In the genomic region with DNA sequence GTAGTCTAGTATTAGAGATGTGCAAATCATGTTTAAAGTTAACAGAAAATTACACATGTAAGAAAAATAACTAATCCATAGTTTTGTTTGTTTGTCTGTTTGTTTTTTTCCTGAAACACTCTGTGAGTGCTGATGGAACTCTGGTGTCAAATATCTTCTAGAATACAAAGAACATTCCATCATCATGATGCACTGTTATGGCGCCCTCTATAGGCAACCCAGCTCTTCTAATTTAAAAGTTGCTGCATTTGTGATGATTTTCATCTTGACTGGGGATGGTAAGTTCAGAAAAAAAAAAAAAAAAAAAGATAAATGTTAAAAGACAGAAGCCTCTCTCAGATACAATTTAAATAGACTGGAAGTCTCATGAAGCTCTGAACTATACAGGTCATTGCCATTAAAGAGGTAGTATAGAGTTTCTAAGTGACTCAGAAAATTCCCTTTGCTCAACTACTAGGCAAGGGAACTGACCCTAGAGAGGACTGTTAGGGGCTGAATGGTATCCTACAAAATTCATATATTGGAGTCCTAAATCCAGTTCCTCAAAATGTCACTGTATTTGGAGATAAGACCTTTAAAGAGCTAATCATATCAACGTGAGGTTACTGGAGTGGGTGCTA, we compare ENCODE assay signal across 13 cellular contexts.
DNase-seq lines count a peak whose midpoint lies in the region; ATAC-seq, FAIRE-seq and TF ChIP-seq lines count a peak whose summit lies in the region.
"Had no signal": no experiment of that assay in that cellular context is flagged by ENCODE, and none has a peak within 500 bp of the region (broad histone marks: within the 10 kb centered on the region; RNA-seq: fewer than 3 reads in every experiment).

No MANE protein-coding gene starts in this region.

- intact Hi-C loops in posterior cingulate gyrus (cut with DNase I) (no loop called here), sciatic nerve (cut with DNase I) (no loop called here)

- ATAC-seq in sciatic nerve: no peak
- ATAC-seq: naive thymus-derived CD4-positive, alpha-beta T cell had no signal

- H3K4me3 ChIP-seq in astrocyte (ENCODE audit: insufficient read depth, low read depth, low read length): no peak overlapping the region

- no peak overlapping the region for H3K9ac ChIP-seq in astrocyte (ENCODE audit: low read length)

- no peaks in the 10 kb centered on the region for H3K36me3 ChIP-seq in astrocyte (ENCODE audit: insufficient read depth, low read length)

- FAIRE-seq in astrocyte (lab: Jason Lieb, UNC): no peak

- no peaks in the 10 kb centered on the region for H3K4me1 ChIP-seq in astrocyte (ENCODE audit: insufficient read depth, low read length)

- H3K9me3 Mint-ChIP-seq in astrocyte (ENCODE audit: unreplicated experiment): peaks cover 2% of the 10 kb centered on the region
- H3K9me3 Mint-ChIP-seq: activated B cell treated with CpG ODN at 0.5 μM for 24 hours; dendritic cell treated with granulocyte-macrophage colony-stimulating factor and Interleukin-4, amounts not matched to agents 40 ng/mL and 50 ng/mL, for 4 days had no signal

- H3K27me3 Mint-ChIP-seq in astrocyte (ENCODE audit: low read depth, unreplicated experiment): no peaks in the 10 kb centered on the region
- H3K27me3 Mint-ChIP-seq: activated B cell treated with CpG ODN at 0.5 μM for 24 hours; dendritic cell treated with granulocyte-macrophage colony-stimulating factor and Interleukin-4, amounts not matched to agents 40 ng/mL and 50 ng/mL, for 4 days; naive thymus-derived CD4-positive, alpha-beta T cell had no signal

- H2AFZ ChIP-seq in astrocyte (ENCODE audit: low read depth, low read length): no peak overlapping the region

- H3K79me2 ChIP-seq in astrocyte (ENCODE audit: insufficient read depth, low read length): no peaks in the 10 kb centered on the region

- no peak overlapping the region for H3K27ac ChIP-seq in astrocyte (ENCODE audit: low read depth, low read length)

- peak; percentile 27 for TF ChIP-seq CTCF in astrocyte (IDR thresholded peaks at IDR 0.05; ENCODE audit: insufficient read depth, low read depth, low read length)

- no peak overlapping the region for H3K27ac Mint-ChIP-seq in astrocyte (ENCODE audit: unreplicated experiment)
- H3K27ac Mint-ChIP-seq: activated B cell treated with CpG ODN at 0.5 μM for 24 hours; dendritic cell treated with granulocyte-macrophage colony-stimulating factor and Interleukin-4, amounts not matched to agents 40 ng/mL and 50 ng/mL, for 4 days; naive thymus-derived CD4-positive, alpha-beta T cell had no signal

- H4K20me1 ChIP-seq in astrocyte (ENCODE audit: insufficient read depth, low read length): no peaks in the 10 kb centered on the region

- no peaks in the 10 kb centered on the region for H3K27me3 ChIP-seq in astrocyte (ENCODE audit: insufficient read depth, low read length)

- no peak overlapping the region for H3K4me2 ChIP-seq in astrocyte (ENCODE audit: low read length)

- H3K4me3 Mint-ChIP-seq in astrocyte (ENCODE audit: unreplicated experiment): no peak overlapping the region
- H3K4me3 Mint-ChIP-seq: activated B cell treated with CpG ODN at 0.5 μM for 24 hours; dendritic cell treated with granulocyte-macrophage colony-stimulating factor and Interleukin-4, amounts not matched to agents 40 ng/mL and 50 ng/mL, for 4 days; naive thymus-derived CD4-positive, alpha-beta T cell had no signal

- no peaks in the 10 kb centered on the region for H3K9me3 ChIP-seq in astrocyte (ENCODE audit: insufficient read depth, low read depth, low read length)

- peak; percentile 9 to 24 for DNase-seq in AML-193 (lab: John Stamatoyannopoulos, UW)
- peak; percentile 41 for DNase-seq in HT1080 (ENCODE audit: low read depth)
- DNase-seq in astrocyte (ENCODE audit: low read depth): peak; percentile 3
- DNase-seq in iris pigment epithelial cell (ENCODE audit: low read depth): peak; percentile 53
- DNase-seq in posterior cingulate gyrus: no peak
- DNase-seq in NCI-H345 (lab: John Stamatoyannopoulos, UW): no peak
- no peak for DNase-seq in DMS79 (lab: John Stamatoyannopoulos, UW)
- DNase-seq in sciatic nerve (ENCODE audit: low spot score): no peak
- DNase-seq: activated B cell treated with CpG ODN at 0.5 μM for 24 hours; GDM1; naive thymus-derived CD4-positive, alpha-beta T cell; stimulated activated CD8-positive, alpha-beta memory T cell treated with anti-CD3 and anti-CD28 coated beads, Interleukin-4, amount 100 ng/mL, for 48 hours had no signal

- H3K4me1 Mint-ChIP-seq in astrocyte (ENCODE audit: low read depth, unreplicated experiment): no peaks in the 10 kb centered on the region
- H3K4me1 Mint-ChIP-seq: activated B cell treated with CpG ODN at 0.5 μM for 24 hours; naive thymus-derived CD4-positive, alpha-beta T cell had no signal

- H3K36me3 Mint-ChIP-seq in astrocyte (ENCODE audit: low read depth, unreplicated experiment): no peaks in the 10 kb centered on the region
- H3K36me3 Mint-ChIP-seq: naive thymus-derived CD4-positive, alpha-beta T cell had no signal

Comparison
In these comparisons a context has a peak if more than half of its experiments do, and no peak if none do; other contexts are left out.
1. DNase-seq: peak in AML-193 (2 of 2), HT1080 (single experiment), astrocyte (single experiment) and iris pigment epithelial cell (single experiment); none in posterior cingulate gyrus (0 of 10), NCI-H345 (single experiment), DMS79 (single experiment) and sciatic nerve (single experiment).